In genomic region chr10:89062861-89063260, GRCh38 we compare ENCODE assay signal across 25 cellular contexts.
DNase-seq lines count a peak whose midpoint lies in the region; TF ChIP-seq lines count a peak whose summit lies in the region.
"Had no signal": no experiment of that assay in that cellular context is flagged by ENCODE, and none has a peak within 500 bp of the region (broad histone marks: within the 10 kb centered on the region; RNA-seq: fewer than 3 reads in every experiment).

No MANE protein-coding gene starts in this region.

- H3K36me3 ChIP-seq in adrenal gland (replicated peaks in 1 of 2): no peaks in the 10 kb centered on the region
- no peaks in the 10 kb centered on the region for H3K36me3 ChIP-seq in ovary
- H3K36me3 ChIP-seq: pancreas, SJSA1, uterus had no signal

- TF ChIP-seq POLR2A in adrenal gland (IDR thresholded peaks at IDR 0.05): no peak
- no peak for TF ChIP-seq POLR2A in ovary (IDR thresholded peaks at IDR 0.05)

- no peak for TF ChIP-seq EP300 in ovary (IDR thresholded peaks at IDR 0.05)

- H3K4me1 ChIP-seq in adrenal gland (replicated peaks in 1 of 2) (peaks cover 10 to 13% of the 10 kb centered on the region in 2 donors), ovary (ENCODE audit: insufficient read depth) (peaks cover 4% of the 10 kb centered on the region)
- H3K4me1 ChIP-seq: pancreas, SJSA1, uterus had no signal

- H3K9me3 ChIP-seq in adrenal gland (replicated peaks in 1 of 3) (no peaks in the 10 kb centered on the region), ovary (no peaks in the 10 kb centered on the region)
- H3K9me3 ChIP-seq: pancreas, SJSA1, uterus had no signal

- H3K27ac ChIP-seq in adrenal gland (peak overlapping the region in 1 of 5 donors; percentile 5), ovary (peak overlapping the region in 1 of 2 donors; percentile 7)
- H3K27ac ChIP-seq: pancreas, PC-9, SJSA1, uterus had no signal

- no peak overlapping the region for H3K4me3 ChIP-seq in adrenal gland
- no peak overlapping the region for H3K4me3 ChIP-seq in fibroblast of the aortic adventitia (ENCODE audit: low read depth, low read length)
- no peak overlapping the region for H3K4me3 ChIP-seq in ovary
- H3K4me3 ChIP-seq: pancreas, PC-9, SJSA1, uterus had no signal

- WGBS in adrenal gland, 4 donors: 27 to 37% (median 34%) methylated on average over 1 of the region's 1 CpG
- WGBS in ovary, 3 donors: 21 to 33% (median 28%) methylated on average over 1 of the region's 1 CpG

- no peaks in the 10 kb centered on the region for H3K27me3 ChIP-seq in adrenal gland
- no peaks in the 10 kb centered on the region for H3K27me3 ChIP-seq in ovary
- H3K27me3 ChIP-seq: pancreas, SJSA1, uterus had no signal

- intact Hi-C loops in adrenal gland (cut with DNase I) (no loop called here), ovary (cut with DNase I) (no loop called here)

- DNase-seq in NCI-H1105 treated with DMSO at 0.1 percent for 48 hours (lab: John Stamatoyannopoulos, UW) (peak; percentile 1), NCI-H1105 (lab: John Stamatoyannopoulos, UW) (no peak), adrenal gland (peak; percentile 31 to 73 (median 49)), fibroblast of the aortic adventitia (ENCODE audit: low read depth) (peak; percentile 73), ovary (peak; percentile 51 to 73 (median 61)), islet precursor cell (no peak), NCI-H1417 (lab: John Stamatoyannopoulos, UW) (no peak), NCI-H82 treated with DMSO at 0.1 percent for 48 hours (lab: John Stamatoyannopoulos, UW; ENCODE audit: unreplicated experiment) (no peak)
- DNase-seq: 8988T; activated CD8-positive, alpha-beta memory T cell treated with anti-CD3 and anti-CD28 coated beads for 24 hours; activated T-cell treated with anti-CD3 and anti-CD28 coated beads, Interleukin-2, amount 50 U/mL, for 72 hours; erythroblast; immature natural killer cell; Kasumi-1; mesenchymal stem cell; natural killer cell; NCI-H1436; NCI-H748 treated with DMSO at 0.1 percent for 48 hours; PC-9; small intestine; stimulated activated CD4-positive, alpha-beta T cell treated with anti-CD3 and anti-CD28 coated beads, Interleukin-4, amount 100 ng/mL, for 4 hours; T-helper 2 cell had no signal

- TF ChIP-seq CTCF in adrenal gland (IDR thresholded peaks at IDR 0.05) (no peak), fibroblast of the aortic adventitia (IDR thresholded peaks at IDR 0.05; ENCODE audit: insufficient read depth, low read length) (no peak), ovary (IDR thresholded peaks at IDR 0.05) (no peak)

Comparison
In these comparisons a context has a peak if more than half of its experiments do, and no peak if none do; other contexts are left out.
1. DNase-seq: peak in NCI-H1105 treated with DMSO at 0.1 percent for 48 hours (single experiment), adrenal gland (7 of 7), fibroblast of the aortic adventitia (single experiment) and ovary (5 of 5); none in NCI-H1105 (single experiment), islet precursor cell (single experiment), NCI-H1417 (0 of 3) and NCI-H82 treated with DMSO at 0.1 percent for 48 hours (single experiment).